Comparison of ENCODE assay signal across 14 cellular contexts in genomic region chr1:224459051-224459450, GRCh38. TPM values are rescaled to one million over a fixed set of nuclear protein-coding genes. Genes with fewer than 3 reads are reported as not detected.
DNase-seq lines count a peak whose midpoint lies in the region; ATAC-seq and TF ChIP-seq lines count a peak whose summit lies in the region.
"Had no signal": no experiment of that assay in that cellular context is flagged by ENCODE, and none has a peak within 500 bp of the region (broad histone marks: within the 10 kb centered on the region; RNA-seq: fewer than 3 reads in every experiment).

No MANE protein-coding gene starts in this region.

- H2AFZ ChIP-seq in GM23248, result no peak overlapping the region

- TF ChIP-seq POLR2A in esophagus muscularis mucosa (IDR thresholded peaks at IDR 0.05; ENCODE audit: low read depth), result no peak

- intact Hi-C loops in esophagus muscularis mucosa (cut with DNase I) (loop anchor here (5.0 to 10.0 kb wide), 2 partner anchors 124 to 342 kb away; partner anchors contain the start of gene NVL), psoas muscle (cut with DNase I) (loop anchor here in 1 of 2 donors (5.0 kb wide), 1 partner anchor 342 kb away; no protein-coding TSS in a partner anchor)

- no peak overlapping the region for H3K4me3 ChIP-seq in BLaER1 treated with 17β-estradiol and CSF1 and Interleukin-3, amounts not matched to agents 10 nM and 100 nM
- H3K4me3 ChIP-seq in esophagus muscularis mucosa (no peak overlapping the region), psoas muscle (no peak overlapping the region), GM23248 (no peak overlapping the region)

- no peaks in the 10 kb centered on the region for H3K9me2 ChIP-seq in GM23248 (ENCODE audit: insufficient read depth)

- H3K27ac ChIP-seq in BLaER1 treated with 17β-estradiol and CSF1 and Interleukin-3, amounts not matched to agents 10 nM and 100 nM, result peak overlapping the region in 8 of 11 experiments; percentile 8 to 66 (median 36); a peak in 12 of 22 replicates
- H3K27ac ChIP-seq in esophagus muscularis mucosa (replicated peaks in 1 of 4) (peak overlapping the region; percentile 28 to 85 (median 54)), psoas muscle (peak overlapping the region; percentile 36), GM23248 (no peak overlapping the region)

- ATAC-seq in psoas muscle (no peak), HG03196 (IDR thresholded peaks at IDR 0.05; ENCODE audit: unreplicated experiment) (no peak)
- ATAC-seq: T-cell had no signal

- TF ChIP-seq CTCF in esophagus muscularis mucosa (IDR thresholded peaks at IDR 0.05) (no peak), psoas muscle (IDR thresholded peaks at IDR 0.05) (no peak)

- DNase-seq in OCI-M1 (lab: John Stamatoyannopoulos, UW) (peak; percentile 16), esophagus muscularis mucosa (ENCODE audit: extremely low spot score) (no peak), psoas muscle (no peak), GM19238 (ENCODE audit: insufficient read length, low spot score) (no peak), GM23248 (no peak)
- DNase-seq in stimulated activated CD4-positive, alpha-beta T cell treated with anti-CD3 and anti-CD28 coated beads, Interleukin-4, amount 100 ng/mL, for 1 hour, result no peak
- DNase-seq: activated CD4-positive, alpha-beta T cell treated with anti-CD3 and anti-CD28 coated beads for 4 hours; activated T-cell treated with anti-CD3 and anti-CD28 coated beads, Interleukin-2, amount 50 U/mL, for 48 hours; BE2C; H9; stimulated activated CD4-positive, alpha-beta T cell treated with anti-CD3 and anti-CD28 coated beads, Interleukin-1b, Interleukin-23, amount 100 ng/mL, for 48 hours; T-cell had no signal

- WGBS in esophagus muscularis mucosa, result 54% methylated on average over 4 of the region's 4 CpGs
- WGBS in psoas muscle, 3 donors, result 44 to 66% (median 52%) methylated on average over 4 of the region's 4 CpGs
- WGBS in GM23248 (ENCODE audit: low coverage in 1 of 2, low lambda C conversion rate in 2 of 2, missing lambda C conversion rate in 2 of 2), 2 experiments, result 68 to 79% methylated on average over 4 of the region's 4 CpGs

- H3K4me1 ChIP-seq in BLaER1 treated with 17β-estradiol and CSF1 and Interleukin-3, amounts not matched to agents 10 nM and 100 nM, result peaks cover 24 to 44% (median 32%) of the 10 kb centered on the region in 10 experiments
- peaks cover 21 to 57% (median 48%) of the 10 kb centered on the region in 4 donors for H3K4me1 ChIP-seq in esophagus muscularis mucosa
- peaks cover 7% of the 10 kb centered on the region for H3K4me1 ChIP-seq in psoas muscle
- peaks cover 11% of the 10 kb centered on the region for H3K4me1 ChIP-seq in GM23248 (ENCODE audit: insufficient read depth)
- H3K4me1 ChIP-seq: BE2C had no signal

- peaks cover 0 to 8% (median 0%) of the 10 kb centered on the region in 11 experiments; a peak in 2 of 22 replicates for H3K9me3 ChIP-seq in BLaER1 treated with 17β-estradiol and CSF1 and Interleukin-3, amounts not matched to agents 10 nM and 100 nM (replicated peaks in 1 of 11)
- H3K9me3 ChIP-seq in esophagus muscularis mucosa (no peaks in the 10 kb centered on the region), psoas muscle (no peaks in the 10 kb centered on the region), GM23248 (ENCODE audit: low read depth) (no peaks in the 10 kb centered on the region)
- H3K9me3 ChIP-seq: BE2C had no signal

- peaks cover 8% of the 10 kb centered on the region; the same call in 1 of the 2 replicates for H3F3A ChIP-seq in GM23248 (ENCODE audit: insufficient read depth)

- peak overlapping the region; percentile 0 to 84 (median 28); a peak in 15 of 22 replicates for H3K4me2 ChIP-seq in BLaER1 treated with 17β-estradiol and CSF1 and Interleukin-3, amounts not matched to agents 10 nM and 100 nM
- H3K4me2 ChIP-seq in GM23248 (ENCODE audit: unreplicated experiment), result no peak overlapping the region

- peak overlapping the region in 2 of 11 experiments; percentile 32 to 38; a peak in 3 of 22 replicates for H3K9ac ChIP-seq in BLaER1 treated with 17β-estradiol and CSF1 and Interleukin-3, amounts not matched to agents 10 nM and 100 nM
- H3K9ac ChIP-seq in GM23248, result no peak overlapping the region

- H3K79me2 ChIP-seq in GM23248 (ENCODE audit: insufficient read depth), result no peaks in the 10 kb centered on the region

- H3K27me3 ChIP-seq in BLaER1 treated with 17β-estradiol and CSF1 and Interleukin-3, amounts not matched to agents 10 nM and 100 nM, result no peaks in the 10 kb centered on the region
- H3K27me3 ChIP-seq in esophagus muscularis mucosa, result no peaks in the 10 kb centered on the region
- no peaks in the 10 kb centered on the region for H3K27me3 ChIP-seq in psoas muscle (ENCODE audit: insufficient read depth in 3 of 3, low read length in 2 of 3)
- no peaks in the 10 kb centered on the region for H3K27me3 ChIP-seq in GM23248 (replicated peaks; ENCODE audit: insufficient read depth)
- H3K27me3 ChIP-seq: BE2C had no signal

- TF ChIP-seq EP300 in esophagus muscularis mucosa (IDR thresholded peaks at IDR 0.05), result no peak

- H4K20me1 ChIP-seq in BLaER1 treated with 17β-estradiol and CSF1 and Interleukin-3, amounts not matched to agents 10 nM and 100 nM, result no peaks in the 10 kb centered on the region
- no peaks in the 10 kb centered on the region for H4K20me1 ChIP-seq in GM23248 (ENCODE audit: insufficient read depth)

- peaks cover 0 to 12% (median 0%) of the 10 kb centered on the region in 11 experiments; a peak in 2 of 22 replicates for H3K36me3 ChIP-seq in BLaER1 treated with 17β-estradiol and CSF1 and Interleukin-3, amounts not matched to agents 10 nM and 100 nM
- no peaks in the 10 kb centered on the region for H3K36me3 ChIP-seq in esophagus muscularis mucosa
- peaks cover 0 to 2% of the 10 kb centered on the region in 2 donors for H3K36me3 ChIP-seq in psoas muscle (ENCODE audit: insufficient read depth in 1 of 2, low read depth in 1 of 2)
- H3K36me3 ChIP-seq in GM23248 (ENCODE audit: low read depth), result no peaks in the 10 kb centered on the region
- H3K36me3 ChIP-seq: BE2C had no signal

- in situ Hi-C loops in GM23248 (cut with MboI), result no loop called here

RNA-seq across cellular contexts. Expression of gene WDR26, which starts 24.5 kb away (rescaled TPM):
- total RNA-seq in esophagus muscularis mucosa (10 to 100 TPM; 74.9 to 84.7 (median 78.4) TPM), psoas muscle (100 to 1,000 TPM in 3 of 4 donors, 10 to 100 TPM in 1; 82.4 to 114 (median 107) TPM)
- polyA plus RNA-seq in psoas muscle (10 to 100 TPM; 29.1 to 68.0 (median 35.2) TPM), GM23248 (2016; fragmentation: Nextera tagmentation; extraction: Ambion mirVana) (10.5 and 10.7 TPM in 2 replicates)
- total RNA-seq in GM23248 (2014; rRNA removed; shearing (Covaris generic)), result 38.7 and 43.4 TPM in 2 replicates
